20 cellular contexts compared by ENCODE assay signal in the genomic region with DNA sequence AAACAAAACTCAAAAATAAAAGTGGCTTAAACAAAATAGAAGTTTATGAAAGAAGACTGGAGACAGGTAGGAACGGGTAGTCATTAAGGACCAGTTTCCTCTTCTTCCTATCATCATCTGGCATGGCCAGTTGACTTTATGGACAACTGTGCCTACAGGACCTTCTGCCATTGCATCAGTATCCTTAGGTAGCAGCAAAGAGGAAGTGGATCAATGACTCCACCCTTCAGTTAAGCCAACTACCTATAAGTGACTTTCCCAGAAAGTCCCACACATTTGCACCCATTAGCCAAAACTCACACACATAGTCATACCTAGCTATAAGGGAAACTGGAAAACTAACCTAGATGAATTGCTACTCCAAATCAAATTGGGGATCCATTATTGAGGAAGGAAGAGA. TPM values are rescaled to one million over a fixed set of nuclear protein-coding genes. Genes with fewer than 3 reads are reported as not detected.
A peak's percentile ranks its signal among the peaks of the same experiment; 100 is the strongest.
DNase-seq lines count a peak whose midpoint lies in the region; ATAC-seq and TF ChIP-seq lines count a peak whose summit lies in the region.
"Had no signal": no experiment of that assay in that cellular context is flagged by ENCODE, and none has a peak within 500 bp of the region (broad histone marks: within the 10 kb centered on the region; RNA-seq: fewer than 3 reads in every experiment).

No MANE protein-coding gene starts in this region.

- H3K4me3 ChIP-seq in NB4 (ENCODE audit: low read depth, low read length): no peak overlapping the region
- H3K4me3 ChIP-seq: MG63, PC-9, SK-N-MC had no signal

- H3K36me3 Mint-ChIP-seq in chondrocyte (ENCODE audit: low read depth): no peaks in the 10 kb centered on the region
- H3K36me3 Mint-ChIP-seq: CD4-positive, CD25-positive, alpha-beta regulatory T cell had no signal

- TF ChIP-seq CTCF in NB4 (IDR thresholded peaks at IDR 0.05; ENCODE audit: low read depth, low read length) (no peak), chondrocyte (IDR thresholded peaks at IDR 0.05) (no peak)

- H3K4me3 Mint-ChIP-seq in chondrocyte (ENCODE audit: unreplicated experiment): peak overlapping the region; percentile 20
- H3K4me3 Mint-ChIP-seq: B cell; CD4-positive, CD25-positive, alpha-beta regulatory T cell had no signal

- peak overlapping the region; percentile 80 for H3K27ac Mint-ChIP-seq in chondrocyte (ENCODE audit: unreplicated experiment)
- H3K27ac Mint-ChIP-seq: B cell; CD4-positive, CD25-positive, alpha-beta regulatory T cell had no signal

- H3K27me3 Mint-ChIP-seq in chondrocyte (ENCODE audit: low read depth): no peaks in the 10 kb centered on the region
- H3K27me3 Mint-ChIP-seq: CD4-positive, CD25-positive, alpha-beta regulatory T cell had no signal

- peak; percentile 15 for DNase-seq in SKM-1 treated with dmso at 0.1 percent for 144 hours (lab: John Stamatoyannopoulos, UW; ENCODE audit: unreplicated experiment)
- no peak for DNase-seq in SKM-1 (lab: John Stamatoyannopoulos, UW; ENCODE audit: unreplicated experiment)
- DNase-seq in NB4 (ENCODE audit: low read depth): peak; percentile 34
- DNase-seq in chondrocyte (ENCODE audit: low spot score): no peak
- no peak for DNase-seq in posterior cingulate gyrus
- no peak for DNase-seq in stimulated activated CD4-positive, alpha-beta T cell treated with anti-CD3 and anti-CD28 coated beads, Interleukin-4, amount 100 ng/mL, for 1 hour
- DNase-seq: CD4-positive, CD25-positive, alpha-beta regulatory T cell; DMS79; Kasumi-1; MG63; NCI-H1694; NCI-H2081; NCI-H2171; NCI-H524 treated with DMSO at 0.1 percent for 48 hours; PC-9; RPMI8226; SHP77 treated with DMSO at 0.1 percent for 48 hours had no signal

- peaks cover 62% of the 10 kb centered on the region for H3K4me1 Mint-ChIP-seq in chondrocyte (ENCODE audit: low read depth)
- H3K4me1 Mint-ChIP-seq: CD4-positive, CD25-positive, alpha-beta regulatory T cell had no signal

- TF ChIP-seq POLR2A in NB4 (IDR thresholded peaks at IDR 0.05; ENCODE audit: extremely low read depth, insufficient read length) (no peak), GM18505 (IDR thresholded peaks at IDR 0.05; ENCODE audit: borderline replicate concordance, extremely low read depth, insufficient read depth, insufficient read length) (no peak)

- no peak for ATAC-seq in GM18505 (IDR thresholded peaks at IDR 0.05; ENCODE audit: unreplicated experiment)

- intact Hi-C loops in posterior cingulate gyrus (cut with DNase I): no loop called here

- H3K9me3 Mint-ChIP-seq in chondrocyte (ENCODE audit: low read depth): no peaks in the 10 kb centered on the region

RNA-seq across cellular contexts. Expression of gene RASAL2, which starts 51.7 kb away (rescaled TPM):
- total RNA-seq in chondrocyte: 38.4 to 54.4 TPM (median 40.1 TPM) in 3 replicates
- total RNA-seq: CD4-positive, CD25-positive, alpha-beta regulatory T cell had no signal

Comparison
In these comparisons a context has a peak if more than half of its experiments do, and no peak if none do; other contexts are left out.
1. DNase-seq: peak in SKM-1 treated with dmso at 0.1 percent for 144 hours (single experiment) and NB4 (single experiment); none in SKM-1 (single experiment), chondrocyte (single experiment), posterior cingulate gyrus (0 of 10) and stimulated activated CD4-positive, alpha-beta T cell treated with anti-CD3 and anti-CD28 coated beads, Interleukin-4, amount 100 ng/mL, for 1 hour (single experiment).